ENCODE assay signal across 8 cellular contexts in the genomic region with DNA sequence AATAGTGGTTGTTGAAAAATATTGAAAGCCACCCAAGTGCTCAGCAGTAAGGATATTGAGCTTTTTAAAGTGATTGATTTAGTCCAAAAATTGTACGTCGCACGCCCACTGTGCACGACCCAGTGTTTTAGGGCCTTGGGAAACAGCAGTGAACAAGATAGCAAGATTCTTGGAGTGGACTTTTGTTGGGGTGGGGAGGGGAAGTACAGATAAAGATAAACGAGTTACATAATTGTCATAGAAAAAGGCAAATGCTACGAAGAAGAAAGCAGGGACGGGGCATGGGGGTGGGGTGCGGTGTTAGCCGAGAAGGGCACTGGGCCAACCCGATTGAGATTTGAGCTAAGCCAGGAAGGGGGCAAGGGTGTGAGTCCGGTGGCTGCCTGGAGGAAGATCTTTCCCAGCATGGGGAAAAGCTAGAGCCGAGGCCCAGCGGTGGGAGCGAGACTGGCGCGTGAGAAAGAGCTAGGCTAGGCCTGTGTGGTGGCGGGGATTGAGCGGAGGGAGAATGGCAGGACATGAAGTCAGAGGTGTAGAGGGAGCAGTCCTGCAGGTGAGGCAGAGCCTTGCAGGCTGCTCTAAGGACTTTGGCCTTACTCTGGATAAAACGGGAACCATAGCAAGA. TPM values are rescaled to one million over a fixed set of nuclear protein-coding genes. Genes with fewer than 3 reads are reported as not detected.
DNase-seq lines count a peak whose midpoint lies in the region; ATAC-seq and TF ChIP-seq lines count a peak whose summit lies in the region.

No MANE protein-coding gene starts in this region.

- peak; percentile 7 for ATAC-seq in HG03045 (IDR thresholded peaks at IDR 0.05; ENCODE audit: unreplicated experiment)
- peak in 3 of 4 experiments; percentile 5 to 24 (median 10) for ATAC-seq in T-cell (replicated peaks in 1 of 4)
- peak; percentile 55 for ATAC-seq in left lung

- H3K27ac ChIP-seq in left lung: peak overlapping the region; percentile 96 to 97

- peak overlapping the region; percentile 72 to 81 for H3K4me3 ChIP-seq in left lung

- H3K27me3 Mint-ChIP-seq in T-cell: peaks cover 9 to 10% of the 10 kb centered on the region in 2 donors

- peaks cover 33 to 44% (median 39%) of the 10 kb centered on the region in 3 donors for H3K4me1 Mint-ChIP-seq in T-cell

- H3K36me3 Mint-ChIP-seq in T-cell: peaks cover 14% of the 10 kb centered on the region

- H3K9me3 ChIP-seq in left lung: no peaks in the 10 kb centered on the region

- CTCF ChIA-PET in T-cell (lab: Charles Lee): interaction anchor here (0.5 to 2.9 kb wide), 37 partner anchors 10 to 1745 kb away, joined by 3 to 53 read pairs (median 4); a partner anchor contains a TSS

- no peak for TF ChIP-seq CTCF in left lung (IDR thresholded peaks at IDR 0.05)

- peaks cover 0 to 1% of the 10 kb centered on the region in 2 donors for H3K27me3 ChIP-seq in left lung

- H3K27ac Mint-ChIP-seq in T-cell: peak overlapping the region; percentile 98 to 99

- peaks cover 0 to 23% of the 10 kb centered on the region in 2 donors for H3K36me3 ChIP-seq in left lung

- peaks cover 19 to 32% of the 10 kb centered on the region in 2 donors for H3K4me1 ChIP-seq in left lung

- DNase-seq in DMS53 (lab: John Stamatoyannopoulos, UW) (peak; percentile 31), DMS53 treated with DMSO at 0.1 percent for 48 hours (lab: John Stamatoyannopoulos, UW; ENCODE audit: unreplicated experiment) (no peak), T-cell (peak in 18 of 34 experiments; percentile 3 to 40 (median 12)), cerebellum (ENCODE audit: low spot score) (peak; percentile 34), left lung (peak in 1 of 2 donors; percentile 39), midbrain (lab: John Stamatoyannopoulos, UW) (no peak)
- DNase-seq in stimulated activated naive CD4-positive, alpha-beta T cell treated with Interleukin-2 at 50 U/mL for 16 hours (lab: John Stamatoyannopoulos, UW): peak; percentile 22

- POLR2A ChIA-PET in T-cell (lab: Charles Lee): interaction anchor here (0.5 to 1.2 kb wide), 4 partner anchors 9 to 710 kb away, joined by 3 to 5 read pairs (median 4); a partner anchor contains a TSS

- H3K9me3 Mint-ChIP-seq in T-cell: peaks cover 0 to 2% (median 0%) of the 10 kb centered on the region in 3 donors

- peak overlapping the region; percentile 92 to 99 (median 97) for H3K4me3 Mint-ChIP-seq in T-cell

- intact Hi-C loops in left lung (cut with DNase I): loop anchor here in 1 of 2 donors (10.0 kb wide), 1 partner anchor 302 kb away; a partner anchor contains a TSS

RNA-seq across cellular contexts. Expression of a gene that starts 0.5 kb away (rescaled TPM):
- total RNA-seq in T-cell (10 to 100 TPM in 1 of 5 donors, 1 to 10 TPM in 4; 7.3 to 10.0 (median 8.8) TPM), cerebellum (6.8 TPM), left lung (1 to 10 TPM; 7.6 to 8.0 TPM)

RNA-seq across cellular contexts. Expression of a gene that starts 0.7 kb away (rescaled TPM):
- total RNA-seq in T-cell (10 to 100 TPM; 13.1 to 15.7 (median 13.9) TPM), cerebellum (15.8 TPM), left lung (10 to 100 TPM; 12.7 to 15.9 TPM)

RNA-seq across cellular contexts. Expression of a gene that starts 25.9 kb away (rescaled TPM):
- 10 to 100 TPM; 17.4 to 23.0 (median 21.8) TPM for total RNA-seq in T-cell
- 39.8 TPM for total RNA-seq in cerebellum
- total RNA-seq in left lung: 10 to 100 TPM; 19.0 to 33.2 TPM

Comparison
In these comparisons a context has a peak if more than half of its experiments do, and no peak if none do; other contexts are left out.
1. DNase-seq: peak in DMS53 (single experiment), T-cell (18 of 34), cerebellum (single experiment) and stimulated activated naive CD4-positive, alpha-beta T cell treated with Interleukin-2 at 50 U/mL for 16 hours (single experiment); none in DMS53 treated with DMSO at 0.1 percent for 48 hours (single experiment) and midbrain (single experiment).
2. Peak in every context shown above with its lines, with median percentiles within 50 percentile points of each other: ATAC-seq.